In the genomic region with DNA sequence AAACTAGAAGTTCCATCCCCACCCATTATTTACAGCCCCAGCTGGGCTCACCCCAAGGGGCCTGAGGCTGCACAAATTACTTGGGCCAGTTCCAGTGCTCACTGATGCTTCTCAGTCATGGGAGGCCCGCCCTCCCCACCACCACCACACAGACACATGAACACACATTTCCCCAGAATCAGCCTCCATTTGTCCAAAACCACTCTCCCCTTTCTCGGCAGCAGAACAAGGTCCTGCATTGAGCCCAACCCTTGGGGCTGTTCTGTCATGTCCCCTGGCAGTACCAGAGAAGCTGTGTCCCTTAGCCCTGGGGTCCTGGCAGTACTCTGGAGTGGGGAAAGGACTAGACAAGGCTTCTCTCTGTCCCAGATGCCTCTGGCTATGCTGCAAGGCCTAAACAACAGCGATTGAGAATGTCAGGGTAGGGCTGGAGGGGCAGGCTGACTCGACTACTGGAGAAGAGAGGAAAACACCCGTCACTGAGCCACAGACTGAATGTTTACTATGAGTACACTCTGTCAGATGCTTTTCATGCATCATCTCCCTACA, we compare ENCODE assay signal across 11 cellular contexts. TPM values are rescaled to one million over a fixed set of nuclear protein-coding genes. Genes with fewer than 3 reads are reported as not detected.
DNase-seq lines count a peak whose midpoint lies in the region; ATAC-seq, FAIRE-seq and TF ChIP-seq lines count a peak whose summit lies in the region.
"Had no signal": no experiment of that assay in that cellular context is flagged by ENCODE, and none has a peak within 500 bp of the region (broad histone marks: within the 10 kb centered on the region; RNA-seq: fewer than 3 reads in every experiment).

No MANE protein-coding gene starts in this region.

- no peak for TF ChIP-seq POLR2A in GM12892 (IDR thresholded peaks at IDR 0.05; ENCODE audit: low read depth, low read length)

- intact Hi-C loops in left cardiac atrium (cut with DNase I), result no loop called here

- DNase-seq in GM12892 (ENCODE audit: insufficient read length) (no peak), amniotic stem cell (lab: John Stamatoyannopoulos, UW) (peak; percentile 29), left cardiac atrium (no peak), NCI-H1092 treated with DMSO at 0.1 percent for 48 hours (lab: John Stamatoyannopoulos, UW) (no peak)
- DNase-seq: activated T-cell treated with anti-CD3 and anti-CD28 coated beads, Interleukin-2, amount 50 U/mL, for 4 hours; GOT3; SHP77 had no signal

- no peak overlapping the region for H3K4me3 ChIP-seq in skin epidermis

- peak; percentile 24 for FAIRE-seq in GM12892 (lab: Jason Lieb, UNC)

- peak; percentile 52 to 79 for ATAC-seq in left cardiac atrium
- no peak for ATAC-seq in GM18858 (IDR thresholded peaks at IDR 0.05; ENCODE audit: unreplicated experiment)
- ATAC-seq in GM18867 (IDR thresholded peaks at IDR 0.05; ENCODE audit: unreplicated experiment), result no peak
- ATAC-seq in GM21381 (IDR thresholded peaks at IDR 0.05; ENCODE audit: unreplicated experiment), result no peak
- ATAC-seq: activated T-cell treated with anti-CD3 and anti-CD28 coated beads, Interleukin-2, amount 50 U/mL, for 4 hours had no signal

- H3K27ac ChIP-seq in skin epidermis, result peak overlapping the region in 19 of 21 experiments; percentile 31 to 86 (median 73)

RNA-seq across cellular contexts. Expression of a gene that starts 21.8 kb away (rescaled TPM):
- 31.1 TPM for polyA plus RNA-seq in GM12892 (2012; ENCODE audit: missing spikeins)
- total RNA-seq in left cardiac atrium, result 10 to 100 TPM; 44.5 to 72.2 TPM

RNA-seq across cellular contexts. Expression of a gene that starts 26.9 kb away (rescaled TPM):
- polyA plus RNA-seq in GM12892 (2012; ENCODE audit: missing spikeins), result 24.4 TPM
- total RNA-seq in left cardiac atrium, result 10 to 100 TPM; 34.5 to 38.4 TPM

RNA-seq across cellular contexts. Expression of a gene that starts 27.2 kb away (rescaled TPM):
- polyA plus RNA-seq in GM12892 (2012; ENCODE audit: missing spikeins), result 9.6 TPM
- 10 to 100 TPM; 21.3 to 25.1 TPM for total RNA-seq in left cardiac atrium

RNA-seq across cellular contexts. Expression of a gene that starts 28.1 kb away (rescaled TPM):
- 221 TPM for polyA plus RNA-seq in GM12892 (2012; ENCODE audit: missing spikeins)
- 10 to 100 TPM; 29.6 to 43.8 TPM for total RNA-seq in left cardiac atrium

RNA-seq across cellular contexts. Expression of a gene that starts 42.7 kb away (rescaled TPM):
- polyA plus RNA-seq in GM12892 (2012; ENCODE audit: missing spikeins), result 29.0 TPM
- 100 to 1,000 TPM in 1 of 2 donors, 10 to 100 TPM in 1; 93.5 to 156 TPM for total RNA-seq in left cardiac atrium

Comparison
In these comparisons a context has a peak if more than half of its experiments do, and no peak if none do; other contexts are left out.
1. ATAC-seq: peak in left cardiac atrium (2 of 2); none in GM18858 (single experiment), GM18867 (single experiment) and GM21381 (single experiment).